ENCODE assay signal across 1 cellular context in genomic region chr6:10555625-10556309, GRCh38.
TF ChIP-seq lines count a peak whose summit lies in the region.

No MANE protein-coding gene starts in this region.

TF ChIP-seq in endothelial cell of umbilical vein, 7 proteins besides CTCF, POLR2A, EP300 and RAD21 (continued from another document):
- TF ChIP-seq, protein P1, sequence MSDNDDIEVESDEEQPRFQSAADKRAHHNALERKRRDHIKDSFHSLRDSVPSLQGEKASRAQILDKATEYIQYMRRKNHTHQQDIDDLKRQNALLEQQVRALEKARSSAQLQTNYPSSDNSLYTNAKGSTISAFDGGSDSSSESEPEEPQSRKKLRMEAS (IDR thresholded peaks at IDR 0.05; ENCODE audit: insufficient read depth, insufficient read length): no peak
- no peak for TF ChIP-seq FOS (IDR thresholded peaks at IDR 0.05; ENCODE audit: borderline replicate concordance, insufficient read depth, low read length)
